In the genomic region with DNA sequence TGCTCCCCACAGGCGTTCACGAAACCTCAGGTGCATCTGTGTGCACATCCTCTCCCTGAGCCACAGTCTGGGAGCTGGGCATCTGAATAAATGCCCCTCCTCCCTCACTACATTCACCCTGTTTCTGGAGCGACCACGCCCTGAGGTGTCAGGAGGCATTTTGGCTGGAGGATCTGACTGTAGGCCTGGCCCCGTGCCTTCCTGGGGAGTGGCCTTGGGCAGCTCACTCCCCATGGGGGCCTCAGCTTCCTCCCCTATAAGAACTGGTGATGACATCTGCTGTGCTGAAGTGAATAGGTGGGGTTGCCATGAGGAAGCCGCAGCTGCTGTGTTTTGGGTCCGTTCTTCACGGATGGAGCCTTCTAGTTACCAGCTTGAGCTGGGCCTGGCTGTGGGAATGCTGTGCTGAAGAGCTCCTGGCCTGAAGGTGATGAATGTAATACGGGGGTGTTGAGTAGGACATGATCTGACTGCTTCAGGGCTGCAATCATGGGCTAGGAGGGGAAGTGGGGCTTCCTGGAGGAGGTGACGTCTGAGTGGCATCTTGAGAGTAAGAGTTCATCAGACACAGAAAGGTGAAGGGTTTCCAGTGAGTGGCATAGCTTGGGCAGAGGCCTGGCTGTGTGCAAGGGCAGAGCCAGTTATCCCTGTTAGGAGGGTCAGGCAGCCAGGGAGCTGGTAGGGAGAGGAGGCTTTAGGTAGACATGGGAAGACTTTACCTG, we compare ENCODE assay signal across 18 cellular contexts. TPM values are rescaled to one million over a fixed set of nuclear protein-coding genes. Genes with fewer than 3 reads are reported as not detected.
DNase-seq lines count a peak whose midpoint lies in the region; ATAC-seq and TF ChIP-seq lines count a peak whose summit lies in the region.
"Had no signal": no experiment of that assay in that cellular context is flagged by ENCODE, and none has a peak within 500 bp of the region (broad histone marks: within the 10 kb centered on the region; RNA-seq: fewer than 3 reads in every experiment).

No MANE protein-coding gene starts in this region.

- no peaks in the 10 kb centered on the region for H3K9me3 ChIP-seq in heart left ventricle
- no peaks in the 10 kb centered on the region for H3K9me3 ChIP-seq in right atrium auricular region
- no peaks in the 10 kb centered on the region for H3K9me3 ChIP-seq in vagina
- H3K9me3 ChIP-seq: thyroid gland had no signal

- no peak overlapping the region for H3K27ac ChIP-seq in heart left ventricle
- H3K27ac ChIP-seq in right atrium auricular region = no peak overlapping the region
- no peak overlapping the region for H3K27ac ChIP-seq in vagina
- H3K27ac ChIP-seq: cardiac muscle cell, SK-N-MC, thyroid gland had no signal

- H3K9me3 Mint-ChIP-seq in WTC11 (no peaks in the 10 kb centered on the region), glutamatergic neuron (ENCODE audit: unreplicated experiment) (peaks cover 10% of the 10 kb centered on the region)
- no peaks in the 10 kb centered on the region for H3K9me3 Mint-ChIP-seq in natural killer cell treated with Interleukin-12 subunit alpha and Interleukin-12 subunit beta and Interleukin-15 and Interleukin-18, amount 100 ng/mL, for 72 hours
- H3K9me3 Mint-ChIP-seq: activated naive CD4-positive, alpha-beta T cell treated with anti-CD3 and anti-CD28 coated beads, Interleukin-2, amount 10 ng/mL, durations not matched to agents 7 days and 5 days had no signal

- H3K36me3 ChIP-seq in heart left ventricle (no peaks in the 10 kb centered on the region), right atrium auricular region (no peaks in the 10 kb centered on the region), vagina (no peaks in the 10 kb centered on the region)
- H3K36me3 ChIP-seq: cardiac muscle cell, thyroid gland had no signal

- H3K4me3 Mint-ChIP-seq in WTC11 (no peak overlapping the region), glutamatergic neuron (ENCODE audit: unreplicated experiment) (no peak overlapping the region)
- no peak overlapping the region for H3K4me3 Mint-ChIP-seq in natural killer cell treated with Interleukin-12 subunit alpha and Interleukin-12 subunit beta and Interleukin-15 and Interleukin-18, amount 100 ng/mL, for 72 hours
- H3K4me3 Mint-ChIP-seq: activated naive CD4-positive, alpha-beta T cell treated with anti-CD3 and anti-CD28 coated beads, Interleukin-2, amount 10 ng/mL, durations not matched to agents 7 days and 5 days had no signal

- ATAC-seq in heart left ventricle = peak in 3 of 4 donors; percentile 10 to 39 (median 10)
- no peak for ATAC-seq in WTC11
- ATAC-seq in natural killer cell treated with Interleukin-12 subunit alpha and Interleukin-12 subunit beta and Interleukin-15 and Interleukin-18, amount 100 ng/mL, for 72 hours = no peak

- H3K27me3 ChIP-seq in heart left ventricle (no peaks in the 10 kb centered on the region), right atrium auricular region (no peaks in the 10 kb centered on the region), vagina (no peaks in the 10 kb centered on the region)
- H3K27me3 ChIP-seq: cardiac muscle cell, thyroid gland had no signal

- intact Hi-C loops in heart left ventricle (cut with DNase I) = no loop called here
- intact Hi-C loops in vagina (cut with DNase I) = no loop called here

- H3K27ac Mint-ChIP-seq in WTC11 (peak overlapping the region; percentile 71), glutamatergic neuron (ENCODE audit: unreplicated experiment) (peak overlapping the region; percentile 64)
- no peak overlapping the region for H3K27ac Mint-ChIP-seq in natural killer cell treated with Interleukin-12 subunit alpha and Interleukin-12 subunit beta and Interleukin-15 and Interleukin-18, amount 100 ng/mL, for 72 hours
- H3K27ac Mint-ChIP-seq: activated naive CD4-positive, alpha-beta T cell treated with anti-CD3 and anti-CD28 coated beads, Interleukin-2, amount 10 ng/mL, durations not matched to agents 7 days and 5 days had no signal

- no peaks in the 10 kb centered on the region for H3K27me3 Mint-ChIP-seq in WTC11 (ENCODE audit: low read depth)
- peaks cover 9% of the 10 kb centered on the region for H3K27me3 Mint-ChIP-seq in glutamatergic neuron (ENCODE audit: unreplicated experiment)
- H3K27me3 Mint-ChIP-seq in natural killer cell treated with Interleukin-12 subunit alpha and Interleukin-12 subunit beta and Interleukin-15 and Interleukin-18, amount 100 ng/mL, for 72 hours = no peaks in the 10 kb centered on the region
- H3K27me3 Mint-ChIP-seq: activated naive CD4-positive, alpha-beta T cell treated with anti-CD3 and anti-CD28 coated beads, Interleukin-2, amount 10 ng/mL, durations not matched to agents 7 days and 5 days had no signal

- no peak for TF ChIP-seq POLR2A in heart left ventricle (IDR thresholded peaks at IDR 0.05)
- no peak for TF ChIP-seq POLR2A in vagina (IDR thresholded peaks at IDR 0.05)

- 76 to 87% (median 82%) methylated on average over 7 to 10 of the region's 10 CpGs for WGBS in heart left ventricle, 4 donors

- H3K36me3 Mint-ChIP-seq in WTC11 (no peaks in the 10 kb centered on the region), glutamatergic neuron (ENCODE audit: unreplicated experiment) (no peaks in the 10 kb centered on the region)
- H3K36me3 Mint-ChIP-seq in natural killer cell treated with Interleukin-12 subunit alpha and Interleukin-12 subunit beta and Interleukin-15 and Interleukin-18, amount 100 ng/mL, for 72 hours = no peaks in the 10 kb centered on the region
- H3K36me3 Mint-ChIP-seq: activated naive CD4-positive, alpha-beta T cell treated with anti-CD3 and anti-CD28 coated beads, Interleukin-2, amount 10 ng/mL, durations not matched to agents 7 days and 5 days had no signal

- H3K4me1 ChIP-seq in heart left ventricle (peaks cover 0 to 2% (median 0%) of the 10 kb centered on the region in 12 donors), right atrium auricular region (peaks cover 0 to 14% of the 10 kb centered on the region in 2 donors), vagina (peaks cover 17% of the 10 kb centered on the region)
- H3K4me1 ChIP-seq: thyroid gland had no signal

- DNase-seq in heart left ventricle (peak in 1 of 5 donors; percentile 35), right atrium auricular region (ENCODE audit: low spot score) (no peak), WTC11 (ENCODE audit: low spot score) (no peak), glutamatergic neuron (no peak), vagina (ENCODE audit: extremely low spot score in 2 of 2) (no peak), NCI-H1436 (lab: John Stamatoyannopoulos, UW) (no peak), NCI-H1105 treated with DMSO at 0.1 percent for 48 hours (lab: John Stamatoyannopoulos, UW) (no peak)
- DNase-seq in natural killer cell treated with Interleukin-12 subunit alpha and Interleukin-12 subunit beta and Interleukin-15 and Interleukin-18, amount 100 ng/mL, for 72 hours (ENCODE audit: low spot score) = no peak
- DNase-seq: activated naive CD4-positive, alpha-beta T cell treated with anti-CD3 and anti-CD28 coated beads, Interleukin-2, amount 10 ng/mL, durations not matched to agents 7 days and 5 days; DMS153; KG1; NCI-H187; NK-92 treated with Interleukin-12 subunit alpha and Interleukin-12 subunit beta, amount 100 ng/mL, for 24 hours; thyroid gland had no signal

- H3K4me1 Mint-ChIP-seq in WTC11 = peaks cover 89% of the 10 kb centered on the region
- peaks cover 30% of the 10 kb centered on the region for H3K4me1 Mint-ChIP-seq in glutamatergic neuron (ENCODE audit: low read depth, unreplicated experiment)
- no peaks in the 10 kb centered on the region for H3K4me1 Mint-ChIP-seq in natural killer cell treated with Interleukin-12 subunit alpha and Interleukin-12 subunit beta and Interleukin-15 and Interleukin-18, amount 100 ng/mL, for 72 hours (ENCODE audit: low read depth in 2 of 2)
- H3K4me1 Mint-ChIP-seq: activated naive CD4-positive, alpha-beta T cell treated with anti-CD3 and anti-CD28 coated beads, Interleukin-2, amount 10 ng/mL, durations not matched to agents 7 days and 5 days had no signal

- CTCF ChIA-PET in WTC11 (lab: Charles Lee) = interaction anchor here (1.3 to 1.8 kb wide), 2 partner anchors 53 to 98 kb away, joined by 3 to 8 read pairs; no protein-coding TSS in a partner anchor

- TF ChIP-seq CTCF in heart left ventricle (IDR thresholded peaks at IDR 0.05) (no peak), right atrium auricular region (IDR thresholded peaks at IDR 0.05) (no peak), WTC11 (IDR thresholded peaks at IDR 0.05) (no peak), glutamatergic neuron (IDR thresholded peaks at IDR 0.05; ENCODE audit: partially characterized antibody, unreplicated experiment) (no peak), vagina (IDR thresholded peaks at IDR 0.05) (no peak)

- H3K4me3 ChIP-seq in heart left ventricle = no peak overlapping the region
- no peak overlapping the region for H3K4me3 ChIP-seq in right atrium auricular region
- no peak overlapping the region for H3K4me3 ChIP-seq in vagina
- H3K4me3 ChIP-seq: cardiac muscle cell, lung, SK-N-MC, smooth muscle cell, thyroid gland had no signal

- POLR2A ChIA-PET in WTC11 (lab: Charles Lee) = no interaction called here

TF ChIP-seq in WTC11, 78 proteins besides CTCF, POLR2A, EP300 and RAD21:
- 0 out of 2 replicates have a peak, but pooled peaks have one; percentile 45 for TF ChIP-seq FOXP1 (CRISPR knock-in tag; IDR thresholded peaks at IDR 0.05; ENCODE audit: borderline replicate concordance)
- TF ChIP-seq TCF7 (CRISPR knock-in tag; IDR thresholded peaks at IDR 0.05; ENCODE audit: low read depth) = no peak

RNA-seq across cellular contexts. Expression of a gene that starts 58.2 kb away (rescaled TPM):
- 1 to 10 TPM in 5 of 9 donors, under 1 TPM in 4; 0.67 to 4.1 (median 1.0) TPM for total RNA-seq in heart left ventricle
- 1 to 10 TPM in 1 of 2 donors, under 1 TPM in 1; 0.30 to 1.4 TPM for polyA plus RNA-seq in heart left ventricle
- 1 to 10 TPM; 1.5 to 3.5 TPM for total RNA-seq in right atrium auricular region
- 45.9 to 60.9 TPM (median 48.6 TPM) in 3 replicates for total RNA-seq in WTC11 (2021)
- 3.9 TPM for total RNA-seq in glutamatergic neuron (ENCODE audit: unreplicated experiment)
- 16.2 TPM for total RNA-seq in vagina
- under 1 TPM in 1 of 2 donors, not detected in 1; 0.38 TPM for total RNA-seq in natural killer cell treated with Interleukin-12 subunit alpha and Interleukin-12 subunit beta and Interleukin-15 and Interleukin-18, amount 100 ng/mL, for 72 hours

Comparison
In these comparisons a context has a peak if more than half of its experiments do, and no peak if none do; other contexts are left out.
1. ATAC-seq: peak in heart left ventricle (3 of 4); none in WTC11 (single experiment) and natural killer cell treated with Interleukin-12 subunit alpha and Interleukin-12 subunit beta and Interleukin-15 and Interleukin-18, amount 100 ng/mL, for 72 hours (0 of 2).
2. H3K27ac Mint-ChIP-seq: peak in WTC11 (single experiment) and glutamatergic neuron (single experiment); none in natural killer cell treated with Interleukin-12 subunit alpha and Interleukin-12 subunit beta and Interleukin-15 and Interleukin-18, amount 100 ng/mL, for 72 hours (0 of 2).